ENCODE assay signal across 18 cellular contexts in the genomic region with DNA sequence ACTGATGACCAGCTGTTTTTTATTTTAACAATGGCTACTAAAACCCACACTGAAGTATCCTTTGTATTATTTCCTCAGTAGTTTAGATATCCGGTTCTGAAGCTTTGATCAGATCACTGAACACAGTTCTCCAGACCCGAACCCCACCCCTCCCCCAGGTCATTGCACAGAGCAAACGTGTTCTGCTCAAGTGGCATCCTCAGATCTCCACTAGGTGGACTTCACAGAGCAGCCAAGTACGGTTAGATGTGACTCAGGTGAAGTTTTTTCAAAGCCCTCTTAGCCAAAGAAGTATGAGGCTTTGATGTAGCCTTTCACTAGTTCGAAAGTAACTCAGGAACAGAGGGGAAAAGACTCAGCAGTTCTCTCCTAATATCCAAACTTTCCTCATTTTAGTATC.
DNase-seq lines count a peak whose midpoint lies in the region; ATAC-seq, FAIRE-seq and TF ChIP-seq lines count a peak whose summit lies in the region.
"Had no signal": no experiment of that assay in that cellular context is flagged by ENCODE, and none has a peak within 500 bp of the region (broad histone marks: within the 10 kb centered on the region; RNA-seq: fewer than 3 reads in every experiment).

No MANE protein-coding gene starts in this region.

- H3K14ac ChIP-seq in H1 (ENCODE audit: insufficient read length), result no peak overlapping the region

- H4K8ac ChIP-seq in H1 (ENCODE audit: extremely low read depth, insufficient read depth, low read length), result no peak overlapping the region

- no peak overlapping the region for H3K56ac ChIP-seq in H1 (replicated peaks; ENCODE audit: insufficient read length, low read depth, low read length)

- H3K9me3 Mint-ChIP-seq in activated CD8-positive, alpha-beta T cell treated with anti-CD3 and anti-CD28 coated beads for 36 hours, result no peaks in the 10 kb centered on the region
- H3K9me3 Mint-ChIP-seq in activated CD8-positive, alpha-beta T cell treated with anti-CD3 and anti-CD28 coated beads, Interleukin-2, amount 10 ng/mL, durations not matched to agents 7 days and 5 days (ENCODE audit: insufficient read depth), result no peaks in the 10 kb centered on the region

- peaks cover 1% of the 10 kb centered on the region for H3K27me3 Mint-ChIP-seq in activated CD8-positive, alpha-beta T cell treated with anti-CD3 and anti-CD28 coated beads for 36 hours
- no peaks in the 10 kb centered on the region for H3K27me3 Mint-ChIP-seq in activated CD8-positive, alpha-beta T cell treated with anti-CD3 and anti-CD28 coated beads, Interleukin-2, amount 10 ng/mL, durations not matched to agents 7 days and 5 days (ENCODE audit: low read depth)

- H2BK20ac ChIP-seq in H1 (ENCODE audit: low read length), result no peak overlapping the region

- H3K4me3 Mint-ChIP-seq in activated CD8-positive, alpha-beta T cell treated with anti-CD3 and anti-CD28 coated beads for 36 hours, result no peak overlapping the region
- H3K4me3 Mint-ChIP-seq in activated CD8-positive, alpha-beta T cell treated with anti-CD3 and anti-CD28 coated beads, Interleukin-2, amount 10 ng/mL, durations not matched to agents 7 days and 5 days, result no peak overlapping the region

- H3K27ac ChIP-seq in H1 (ENCODE audit: low read depth, low read length) (no peak overlapping the region), thyroid gland (no peak overlapping the region)
- H3K27ac ChIP-seq: body of pancreas, skin epidermis, uterus had no signal

- H3K9me3 ChIP-seq in H1 (ENCODE audit: insufficient read depth in 2 of 2, low read depth in 1 of 2, low read length in 1 of 2) (no peaks in the 10 kb centered on the region), thyroid gland (no peaks in the 10 kb centered on the region)
- H3K9me3 ChIP-seq: body of pancreas, uterus had no signal

- no peak overlapping the region for H3K23ac ChIP-seq in H1 (ENCODE audit: insufficient read length)

- H3K27me3 ChIP-seq in H1 (replicated peaks in 1 of 4; ENCODE audit: control insufficient read depth in 3 of 4, extremely low read depth in 1 of 4, insufficient read depth in 3 of 4, low read length in 3 of 4) (no peaks in the 10 kb centered on the region), thyroid gland (no peaks in the 10 kb centered on the region)
- H3K27me3 ChIP-seq: body of pancreas, uterus had no signal

- H2AK5ac ChIP-seq in H1 (ENCODE audit: low read depth, low read length), result peak overlapping the region; percentile 89; the same call in 1 of the 2 replicates

- ATAC-seq in activated CD8-positive, alpha-beta T cell treated with anti-CD3 and anti-CD28 coated beads for 36 hours, result no peak
- ATAC-seq in activated CD8-positive, alpha-beta T cell treated with anti-CD3 and anti-CD28 coated beads, Interleukin-2, amount 10 ng/mL, durations not matched to agents 7 days and 5 days, result no peak
- ATAC-seq in GM21723 (IDR thresholded peaks at IDR 0.05; ENCODE audit: unreplicated experiment), result no peak
- ATAC-seq: body of pancreas had no signal

- H4K5ac ChIP-seq in H1 (ENCODE audit: insufficient read length, low read depth, low read length), result no peak overlapping the region

- H3K4me3 ChIP-seq in NB4 (ENCODE audit: low read depth, low read length) (no peak overlapping the region), H1 (ENCODE audit: extremely low read depth in 1 of 4, insufficient read depth in 2 of 4, low read depth in 3 of 4, low read length in 4 of 4) (no peak overlapping the region), thyroid gland (replicated peaks in 1 of 3) (no peak overlapping the region)
- H3K4me3 ChIP-seq: body of pancreas, skin epidermis, uterus had no signal

- H3K36me3 ChIP-seq in H1 (ENCODE audit: control insufficient read depth in 2 of 4, insufficient read depth in 4 of 4, low read length in 3 of 4), result no peaks in the 10 kb centered on the region
- no peaks in the 10 kb centered on the region for H3K36me3 ChIP-seq in thyroid gland
- H3K36me3 ChIP-seq: uterus had no signal

- CTCF ChIA-PET in activated CD8-positive, alpha-beta T cell treated with anti-CD3 and anti-CD28 coated beads for 36 hours (lab: Charles Lee), result interaction anchor here (1.2 kb wide), 1 partner anchor 14 kb away, joined by 3 read pairs; no protein-coding TSS in a partner anchor
- CTCF ChIA-PET in activated CD8-positive, alpha-beta T cell treated with anti-CD3 and anti-CD28 coated beads, Interleukin-2, amount 10 ng/mL, durations not matched to agents 7 days and 5 days (lab: Charles Lee), result no interaction called here
- CTCF ChIA-PET in H1 (lab: Charles Lee; ENCODE audit: partially characterized antibody), result interaction anchor here (0.8 kb wide), 1 partner anchor 11 kb away, joined by 3 read pairs; no protein-coding TSS in a partner anchor

- intact Hi-C loops in activated CD8-positive, alpha-beta T cell treated with anti-CD3 and anti-CD28 coated beads for 36 hours (cut with micrococcal nuclease), result no loop called here
- intact Hi-C loops in thyroid gland (cut with DNase I), result no loop called here

- H3K4me2 ChIP-seq in H1 (ENCODE audit: insufficient read depth in 1 of 2, low read depth in 2 of 2, low read length in 2 of 2), result no peak overlapping the region

- H4K20me1 ChIP-seq in H1 (replicated peaks in 1 of 2; ENCODE audit: control insufficient read depth in 1 of 2, insufficient read depth in 2 of 2, low read length in 2 of 2), result no peaks in the 10 kb centered on the region

- TF ChIP-seq EP300 in H1 (IDR thresholded peaks at IDR 0.05; ENCODE audit: borderline replicate concordance in 1 of 2, low read depth in 2 of 2, low read length in 2 of 2), result no peak

- H3K23me2 ChIP-seq in H1 (ENCODE audit: low read depth, low read length), result no peaks in the 10 kb centered on the region

- H2BK12ac ChIP-seq in H1 (ENCODE audit: low read depth, low read length), result no peak overlapping the region

- no peaks in the 10 kb centered on the region for H3K79me1 ChIP-seq in H1 (ENCODE audit: low read depth, low read length)

- peak in 1 of 2 experiments; percentile 16; a peak in 2 of 4 replicates for TF ChIP-seq RAD21 in H1 (IDR thresholded peaks at IDR 0.05 in 1 of 2, conservative IDR thresholded peaks at IDR 0.05 in 1 of 2; ENCODE audit: low read depth in 2 of 2, low read length in 2 of 2)

- H3K9ac ChIP-seq in H1 (replicated peaks in 1 of 4; ENCODE audit: extremely low read depth in 1 of 4, low read depth in 3 of 4, low read length in 3 of 4), result no peak overlapping the region

- no peaks in the 10 kb centered on the region for H3K36me3 Mint-ChIP-seq in activated CD8-positive, alpha-beta T cell treated with anti-CD3 and anti-CD28 coated beads for 36 hours (ENCODE audit: low read depth)
- H3K36me3 Mint-ChIP-seq in activated CD8-positive, alpha-beta T cell treated with anti-CD3 and anti-CD28 coated beads, Interleukin-2, amount 10 ng/mL, durations not matched to agents 7 days and 5 days (ENCODE audit: low read depth), result no peaks in the 10 kb centered on the region

- POLR2A ChIA-PET in activated CD8-positive, alpha-beta T cell treated with anti-CD3 and anti-CD28 coated beads for 36 hours (lab: Charles Lee), result no interaction called here
- POLR2A ChIA-PET in activated CD8-positive, alpha-beta T cell treated with anti-CD3 and anti-CD28 coated beads, Interleukin-2, amount 10 ng/mL, durations not matched to agents 7 days and 5 days (lab: Charles Lee), result no interaction called here
- POLR2A ChIA-PET in H1 (lab: Charles Lee; ENCODE audit: partially characterized antibody), result no interaction called here

- no peak overlapping the region for H2BK5ac ChIP-seq in H1 (ENCODE audit: low read depth, low read length)

- H2BK15ac ChIP-seq in H1 (ENCODE audit: low read length), result no peak overlapping the region

- H3K4ac ChIP-seq in H1 (replicated peaks; ENCODE audit: insufficient read length, low read depth, low read length), result no peak overlapping the region

- H3K27ac Mint-ChIP-seq in activated CD8-positive, alpha-beta T cell treated with anti-CD3 and anti-CD28 coated beads for 36 hours, result no peak overlapping the region
- no peak overlapping the region for H3K27ac Mint-ChIP-seq in activated CD8-positive, alpha-beta T cell treated with anti-CD3 and anti-CD28 coated beads, Interleukin-2, amount 10 ng/mL, durations not matched to agents 7 days and 5 days

- 87% methylated on average over 5 of the region's 5 CpGs; no CpG with 5 or more reads in 1 of the 2 experiments for WGBS in H1 (ENCODE audit: extremely low coverage in 1 of 2, insufficient coverage in 1 of 2, insufficient read length in 1 of 2, insufficient replicate concordance in 2 of 2, low coverage in 1 of 2, low lambda C conversion rate in 2 of 2, missing lambda C conversion rate in 1 of 2), 2 experiments
- WGBS in thyroid gland, 2 donors, result 38 to 42% methylated on average over 5 of the region's 5 CpGs

- H2BK120ac ChIP-seq in H1 (replicated peaks; ENCODE audit: low read depth, low read length), result no peak overlapping the region

- H4K91ac ChIP-seq in H1 (replicated peaks; ENCODE audit: insufficient read length, low read length), result no peak overlapping the region

- TF ChIP-seq POLR2A in NB4 (IDR thresholded peaks at IDR 0.05; ENCODE audit: extremely low read depth, insufficient read length) (no peak), H1 (IDR thresholded peaks at IDR 0.05; ENCODE audit: control extremely low read depth in 1 of 2, low read depth in 2 of 2, low read length in 2 of 2) (no peak), thyroid gland (IDR thresholded peaks at IDR 0.05) (no peak)

- no peak overlapping the region for H3K18ac ChIP-seq in H1 (ENCODE audit: extremely low read depth, low read length)

- no peak for TF ChIP-seq CTCF in activated CD8-positive, alpha-beta T cell treated with anti-CD3 and anti-CD28 coated beads for 36 hours (IDR thresholded peaks at IDR 0.05)
- TF ChIP-seq CTCF in NB4 (IDR thresholded peaks at IDR 0.05; ENCODE audit: low read depth, low read length) (peak; percentile 1), H1 (IDR thresholded peaks at IDR 0.05; ENCODE audit: control extremely low read depth in 1 of 3, insufficient read depth in 1 of 3, low read depth in 1 of 3, low read length in 3 of 3) (peak in 1 of 3 experiments; percentile 11; a peak in 1 of 4 replicates), thyroid gland (IDR thresholded peaks at IDR 0.05) (peak in 3 of 6 experiments; percentile 25 to 32 (median 30))

- H3K4me1 Mint-ChIP-seq in activated CD8-positive, alpha-beta T cell treated with anti-CD3 and anti-CD28 coated beads for 36 hours (ENCODE audit: low read depth), result peaks cover 20% of the 10 kb centered on the region
- peaks cover 14% of the 10 kb centered on the region for H3K4me1 Mint-ChIP-seq in activated CD8-positive, alpha-beta T cell treated with anti-CD3 and anti-CD28 coated beads, Interleukin-2, amount 10 ng/mL, durations not matched to agents 7 days and 5 days (ENCODE audit: low read depth)

- no peak for FAIRE-seq in H1 (lab: Jason Lieb, UNC)
- FAIRE-seq: frontal cortex had no signal

- no peaks in the 10 kb centered on the region for H3K79me2 ChIP-seq in H1 (ENCODE audit: control insufficient read depth in 1 of 2, insufficient read depth in 2 of 2, low read length in 2 of 2)

- peak; percentile 9 for DNase-seq in activated CD8-positive, alpha-beta T cell treated with anti-CD3 and anti-CD28 coated beads for 36 hours
- DNase-seq in activated CD8-positive, alpha-beta T cell treated with anti-CD3 and anti-CD28 coated beads, Interleukin-2, amount 10 ng/mL, durations not matched to agents 7 days and 5 days, result no peak
- DNase-seq in NB4 (ENCODE audit: low read depth), result no peak
- DNase-seq in H1 (ENCODE audit: low read depth in 1 of 2, low spot score in 2 of 2), result no peak
- DNase-seq in thyroid gland, result peak; percentile 59 to 72
- no peak for DNase-seq in NCI-H2107 treated with DMSO at 0.1 percent for 48 hours (lab: John Stamatoyannopoulos, UW; ENCODE audit: unreplicated experiment)
- no peak for DNase-seq in cerebellar cortex (ENCODE audit: low spot score)
- DNase-seq: activated CD8-positive, alpha-beta memory T cell treated with anti-CD3 and anti-CD28 coated beads, Interleukin-2, amount 50 U/mL, for 4 hours; activated naive CD4-positive, alpha-beta T cell; body of pancreas; Calu3; effector memory CD4-positive, alpha-beta T cell; NCI-H2107; stimulated activated naive CD4-positive, alpha-beta T cell treated with Interleukin-2 at 50 U/mL for 16 hours; uterus had no signal

- H2AFZ ChIP-seq in H1 (ENCODE audit: low read length), result no peak overlapping the region

- H3K4me1 ChIP-seq in H1 (replicated peaks in 1 of 4; ENCODE audit: control insufficient read depth in 3 of 4, insufficient read depth in 4 of 4, low read length in 3 of 4) (no peaks in the 10 kb centered on the region), thyroid gland (peaks cover 12 to 19% of the 10 kb centered on the region in 2 donors)
- H3K4me1 ChIP-seq: body of pancreas, uterus had no signal

Comparison
In these comparisons a context has a peak if more than half of its experiments do, and no peak if none do; other contexts are left out.
1. DNase-seq: peak in activated CD8-positive, alpha-beta T cell treated with anti-CD3 and anti-CD28 coated beads for 36 hours (single experiment) and thyroid gland (2 of 2); none in activated CD8-positive, alpha-beta T cell treated with anti-CD3 and anti-CD28 coated beads, Interleukin-2, amount 10 ng/mL, durations not matched to agents 7 days and 5 days (single experiment), NB4 (single experiment), H1 (0 of 2), NCI-H2107 treated with DMSO at 0.1 percent for 48 hours (single experiment) and cerebellar cortex (single experiment).